19 cellular contexts compared by ENCODE assay signal in the genomic region with DNA sequence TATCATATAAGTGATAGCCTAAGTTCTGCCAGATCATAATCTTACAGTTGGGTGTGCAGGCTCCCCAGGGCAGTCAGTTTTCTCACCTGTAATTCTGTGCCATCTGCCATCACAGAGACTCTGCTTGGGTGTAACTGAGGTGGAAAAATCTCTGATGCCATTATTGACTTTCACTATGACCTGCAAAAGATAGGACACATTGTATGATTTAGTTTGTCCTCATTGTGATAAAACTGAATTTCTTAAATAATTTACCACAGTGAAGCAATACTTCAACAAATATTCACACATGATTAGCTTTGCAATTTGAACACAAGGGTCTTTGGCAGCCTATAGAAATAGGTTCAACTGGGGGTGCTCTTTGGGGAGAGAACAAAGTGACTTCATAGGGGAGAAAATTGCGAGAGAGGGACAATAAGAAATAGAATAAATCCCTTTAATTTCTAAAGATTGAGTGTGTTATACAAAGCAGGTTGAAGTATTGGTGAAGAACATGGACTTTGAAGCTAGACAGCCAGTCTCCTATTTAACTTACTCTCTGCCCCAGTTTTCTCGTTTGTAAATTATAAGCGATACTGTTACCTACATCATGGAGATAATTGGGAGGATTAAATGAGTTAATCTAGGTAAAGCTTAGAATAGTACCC. TPM values are rescaled to one million over a fixed set of nuclear protein-coding genes. Genes with fewer than 3 reads are reported as not detected.
DNase-seq lines count a peak whose midpoint lies in the region; ATAC-seq, FAIRE-seq and TF ChIP-seq lines count a peak whose summit lies in the region.
"Had no signal": no experiment of that assay in that cellular context is flagged by ENCODE, and none has a peak within 500 bp of the region (broad histone marks: within the 10 kb centered on the region; RNA-seq: fewer than 3 reads in every experiment).

No MANE protein-coding gene starts in this region.

- H2AFZ ChIP-seq in HepG2 (ENCODE audit: low read length): no peak overlapping the region
- H2AFZ ChIP-seq: GM23248 had no signal

- H3K9ac ChIP-seq in HepG2 (ENCODE audit: insufficient read depth, low read depth, low read length): no peak overlapping the region
- H3K9ac ChIP-seq: GM23248 had no signal

- no peak overlapping the region for H3K27ac ChIP-seq in HepG2 (ENCODE audit: extremely low read length, insufficient read depth, low read length)
- H3K27ac ChIP-seq in CD4-positive, alpha-beta T cell (ENCODE audit: low read depth, low read length): no peak overlapping the region
- no peak overlapping the region for H3K27ac ChIP-seq in CD8-positive, alpha-beta T cell (ENCODE audit: low read depth, low read length)
- H3K27ac ChIP-seq: GM23248, HL-60 had no signal

- BruUV-seq in HepG2 (replicated peaks; lab: Mats Ljungman, UMichigan): no TSS peak

- no peaks in the 10 kb centered on the region for H3K36me3 ChIP-seq in HepG2 (replicated peaks in 1 of 2; ENCODE audit: control insufficient read depth in 1 of 2, insufficient read depth in 2 of 2, low read length in 2 of 2)
- no peaks in the 10 kb centered on the region for H3K36me3 ChIP-seq in CD8-positive, alpha-beta T cell (ENCODE audit: insufficient read depth, low read length)
- H3K36me3 ChIP-seq: HAP-1 had no signal

- no peaks in the 10 kb centered on the region for H3K79me2 ChIP-seq in HepG2 (ENCODE audit: insufficient read depth, low read length)

- H3K27me3 ChIP-seq in HepG2 (ENCODE audit: control insufficient read depth in 1 of 2, insufficient read depth in 2 of 2, low read length in 2 of 2): no peaks in the 10 kb centered on the region; a peak in 1 of 5 replicates
- H3K27me3 ChIP-seq in CD4-positive, alpha-beta T cell (ENCODE audit: control insufficient read depth, insufficient read depth, low read length): peaks cover 10% of the 10 kb centered on the region
- H3K27me3 ChIP-seq in CD8-positive, alpha-beta T cell (ENCODE audit: insufficient read depth, low read length): no peaks in the 10 kb centered on the region
- H3K27me3 ChIP-seq: BE2C had no signal

- TF ChIP-seq RAD21 in HepG2 (CRISPR knock-in tag; IDR thresholded peaks at IDR 0.05): no peak

- POLR2A ChIA-PET in HepG2 (lab: Yijun Ruan, JAX): no interaction called here
- POLR2A ChIA-PET in CD4-positive, alpha-beta T cell (lab: Charles Lee): no interaction called here
- POLR2A ChIA-PET in CD8-positive, alpha-beta T cell (lab: Charles Lee): no interaction called here

- no peak overlapping the region for H3K27ac Mint-ChIP-seq in CD4-positive, alpha-beta T cell
- H3K27ac Mint-ChIP-seq in CD8-positive, alpha-beta T cell: no peak overlapping the region
- H3K27ac Mint-ChIP-seq: CD4-positive, CD25-positive, alpha-beta regulatory T cell; IgD-negative memory B cell had no signal

- no peaks in the 10 kb centered on the region for H4K20me1 ChIP-seq in HepG2 (ENCODE audit: insufficient read depth, low read length)

- no peak overlapping the region for H3K4me3 ChIP-seq in HepG2 (replicated peaks in 1 of 3; ENCODE audit: insufficient read depth in 1 of 3, low read depth in 2 of 3, low read length in 3 of 3)
- H3K4me3 ChIP-seq in CD8-positive, alpha-beta T cell (ENCODE audit: low read depth, low read length): no peak overlapping the region
- H3K4me3 ChIP-seq: GM12878, GM23248, HAP-1 had no signal

- no peaks in the 10 kb centered on the region for H3K9me3 Mint-ChIP-seq in CD4-positive, alpha-beta T cell
- H3K9me3 Mint-ChIP-seq in CD8-positive, alpha-beta T cell: no peaks in the 10 kb centered on the region
- H3K9me3 Mint-ChIP-seq: IgD-negative memory B cell had no signal

- peaks cover 18% of the 10 kb centered on the region for H3K27me3 Mint-ChIP-seq in CD4-positive, alpha-beta T cell
- H3K27me3 Mint-ChIP-seq in CD8-positive, alpha-beta T cell (ENCODE audit: low read depth): peaks cover 16% of the 10 kb centered on the region

- TF ChIP-seq EP300 in HepG2 (IDR thresholded peaks at IDR 0.05; ENCODE audit: low read depth in 2 of 2, low read length in 2 of 2) (no peak), HepG2 (CRISPR knock-in tag; IDR thresholded peaks at IDR 0.05; ENCODE audit: borderline replicate concordance) (no peak)

- TF ChIP-seq CTCF in HepG2 (CRISPR knock-in tag; IDR thresholded peaks at IDR 0.05): no peak
- TF ChIP-seq CTCF in CD4-positive, alpha-beta T cell (IDR thresholded peaks at IDR 0.05): no peak
- TF ChIP-seq CTCF in CD8-positive, alpha-beta T cell (IDR thresholded peaks at IDR 0.05): no peak

- intact Hi-C loops in HepG2 (cut with micrococcal nuclease; ENCODE audit: unreplicated experiment): no loop called here
- intact Hi-C loops in CD4-positive, alpha-beta T cell (cut with DNase I, micrococcal nuclease): no loop called here
- intact Hi-C loops in CD8-positive, alpha-beta T cell (cut with DNase I, micrococcal nuclease): no loop called here

- no peak overlapping the region for H3K4me2 ChIP-seq in HepG2 (ENCODE audit: low read depth, low read length)

- no peak overlapping the region for H3K4me3 Mint-ChIP-seq in CD4-positive, alpha-beta T cell
- H3K4me3 Mint-ChIP-seq in CD8-positive, alpha-beta T cell: no peak overlapping the region
- H3K4me3 Mint-ChIP-seq: CD4-positive, CD25-positive, alpha-beta regulatory T cell; IgD-negative memory B cell had no signal

- CTCF ChIA-PET in HepG2 (lab: Yijun Ruan, JAX; ENCODE audit: low intra/inter-chr PET ratio, low total read pairs): no interaction called here
- CTCF ChIA-PET in CD4-positive, alpha-beta T cell (lab: Charles Lee): no interaction called here
- CTCF ChIA-PET in CD8-positive, alpha-beta T cell (lab: Charles Lee): no interaction called here

- no peak for ATAC-seq in HepG2
- no peak for ATAC-seq in CD4-positive, alpha-beta T cell (ENCODE audit: poor library complexity)
- no peak for ATAC-seq in CD8-positive, alpha-beta T cell
- ATAC-seq: GM12878 had no signal

- no peak for TF ChIP-seq POLR2A in HepG2 (IDR thresholded peaks at IDR 0.05; ENCODE audit: insufficient read depth in 1 of 2, low read depth in 2 of 2, low read length in 2 of 2)

- H3K9me3 ChIP-seq in HepG2 (ENCODE audit: low read length): no peaks in the 10 kb centered on the region
- H3K9me3 ChIP-seq in CD4-positive, alpha-beta T cell (ENCODE audit: control insufficient read depth, low read length): no peaks in the 10 kb centered on the region
- H3K9me3 ChIP-seq in CD8-positive, alpha-beta T cell (ENCODE audit: low read length): no peaks in the 10 kb centered on the region
- H3K9me3 ChIP-seq: BE2C, HAP-1 had no signal

- in situ Hi-C loops in HepG2 (cut with HindIII; ENCODE audit: extremely low pct_ligation_motif_present, low pct_unique_long_range_greater_than_20kb): no loop called here

- peak; percentile 12 for FAIRE-seq in HepG2 (lab: Jason Lieb, UNC)
- FAIRE-seq: GM12878, GM19239 had no signal

- no peaks in the 10 kb centered on the region for H3K4me1 ChIP-seq in HepG2 (ENCODE audit: insufficient read depth, low read length)
- no peaks in the 10 kb centered on the region for H3K4me1 ChIP-seq in CD8-positive, alpha-beta T cell (ENCODE audit: insufficient read depth, low read length)
- H3K4me1 ChIP-seq: BE2C, HAP-1 had no signal

- no peaks in the 10 kb centered on the region for H3K36me3 Mint-ChIP-seq in CD4-positive, alpha-beta T cell (ENCODE audit: low read depth)
- H3K36me3 Mint-ChIP-seq in CD8-positive, alpha-beta T cell: no peaks in the 10 kb centered on the region
- H3K36me3 Mint-ChIP-seq: CD4-positive, CD25-positive, alpha-beta regulatory T cell; IgD-negative memory B cell had no signal

- no peaks in the 10 kb centered on the region for H3K4me1 Mint-ChIP-seq in CD4-positive, alpha-beta T cell (ENCODE audit: low read depth)
- no peaks in the 10 kb centered on the region for H3K4me1 Mint-ChIP-seq in CD8-positive, alpha-beta T cell (ENCODE audit: low read depth)
- H3K4me1 Mint-ChIP-seq: CD4-positive, CD25-positive, alpha-beta regulatory T cell; IgD-negative memory B cell had no signal

- WGBS in HepG2 (ENCODE audit: low lambda C conversion rate): 26% methylated on average over 3 of the region's 3 CpGs

- DNase-seq in NCI-H2171 (lab: John Stamatoyannopoulos, UW) (peak; percentile 60), cerebellar cortex (ENCODE audit: low spot score) (peak; percentile 15), HepG2 (ENCODE audit: low spot score) (no peak), GM19238 (ENCODE audit: insufficient read length, low spot score) (no peak)
- DNase-seq in CD4-positive, alpha-beta T cell: no peak
- DNase-seq in CD8-positive, alpha-beta T cell: no peak
- no peak for DNase-seq in stimulated activated CD4-positive, alpha-beta T cell treated with anti-CD3 and anti-CD28 coated beads, Interleukin-4, amount 100 ng/mL, for 24 hours
- DNase-seq: ACHN; BE2C; C1 segment of cervical spinal cord; CD4-positive, CD25-positive, alpha-beta regulatory T cell; DMS79 treated with DMSO at 0.1 percent for 48 hours; GM23248; KBM-7 had no signal

RNA-seq across cellular contexts. Expression of a gene that starts 27.3 kb away (rescaled TPM):
- total RNA-seq in HepG2 (2016; rRNA removed; fragmentation: Illumina TruSeq; extraction: Trizol): 19.5 and 23.7 TPM in 2 replicates
- 15.4 and 22.2 TPM in 2 replicates for total RNA-seq in HepG2 (2016; cell fraction: cytosol; rRNA removed; fragmentation: Illumina TruSeq; extraction: Trizol; ENCODE audit: low read depth)
- 15.5 and 25.0 TPM in 2 replicates for total RNA-seq in HepG2 (2016; cell fraction: insoluble cytoplasmic fraction; rRNA removed; fragmentation: Illumina TruSeq; extraction: Trizol)
- 19.0 and 23.1 TPM in 2 replicates for total RNA-seq in HepG2 (2016; cell fraction: membrane; rRNA removed; fragmentation: Illumina TruSeq; extraction: Trizol)
- 6.9 and 8.1 TPM in 2 replicates for total RNA-seq in HepG2 (2016; cell fraction: nucleus; rRNA removed; fragmentation: Illumina TruSeq; extraction: Trizol)
- 8.8 and 11.3 TPM in 2 replicates for polyA plus RNA-seq in HepG2 (2011; rRNA removed)
- 4.6 and 5.4 TPM in 2 replicates for polyA plus RNA-seq in HepG2 (2011; cell fraction: cytosol; rRNA removed)
- polyA plus RNA-seq in HepG2 (2011; cell fraction: nucleus; rRNA removed): 1.2 and 3.0 TPM in 2 replicates
- polyA plus RNA-seq in HepG2 (2012): 6.8 and 9.1 TPM in 2 replicates
- 13.1 and 23.5 TPM in 2 replicates for polyA plus RNA-seq in HepG2 (2016; cell fraction: cytosol; fragmentation: Illumina TruSeq; extraction: Trizol; ENCODE audit: low read depth)
- polyA plus RNA-seq in HepG2 (2016; cell fraction: insoluble cytoplasmic fraction; fragmentation: Illumina TruSeq; extraction: Trizol; ENCODE audit: low read depth): 18.0 and 19.3 TPM in 2 replicates
- 10.6 and 16.7 TPM in 2 replicates for polyA plus RNA-seq in HepG2 (2016; cell fraction: membrane; fragmentation: Illumina TruSeq; extraction: Trizol; ENCODE audit: low read depth)
- polyA plus RNA-seq in HepG2 (2016; cell fraction: nucleus; fragmentation: Illumina TruSeq; extraction: Trizol; ENCODE audit: insufficient read depth, low read depth): 8.0 and 9.9 TPM in 2 replicates
- 0.58 and 1.4 TPM in 2 replicates for polyA minus RNA-seq in HepG2 (2011; rRNA and poly(A)+ RNA removed; ENCODE audit: low replicate concordance)
- polyA minus RNA-seq in HepG2 (2011; cell fraction: cytosol; rRNA and poly(A)+ RNA removed): 1.2 and 1.5 TPM in 2 replicates
- polyA minus RNA-seq in HepG2 (2011; cell fraction: nucleus; rRNA and poly(A)+ RNA removed): 1.5 and 2.0 TPM in 2 replicates
- total RNA-seq in CD4-positive, alpha-beta T cell: 1 to 10 TPM; 3.6 to 4.4 TPM
- 1 to 10 TPM; 3.1 to 3.3 TPM for total RNA-seq in CD8-positive, alpha-beta T cell

RNA-seq across cellular contexts. Expression of a gene that starts 27.4 kb away (rescaled TPM):
- total RNA-seq in HepG2 (2016; rRNA removed; fragmentation: Illumina TruSeq; extraction: Trizol): 20.8 and 22.6 TPM in 2 replicates
- total RNA-seq in HepG2 (2016; cell fraction: cytosol; rRNA removed; fragmentation: Illumina TruSeq; extraction: Trizol; ENCODE audit: low read depth): 7.3 and 7.4 TPM in 2 replicates
- 22.6 and 24.2 TPM in 2 replicates for total RNA-seq in HepG2 (2016; cell fraction: insoluble cytoplasmic fraction; rRNA removed; fragmentation: Illumina TruSeq; extraction: Trizol)
- 13.3 and 14.4 TPM in 2 replicates for total RNA-seq in HepG2 (2016; cell fraction: membrane; rRNA removed; fragmentation: Illumina TruSeq; extraction: Trizol)
- 35.6 and 36.6 TPM in 2 replicates for total RNA-seq in HepG2 (2016; cell fraction: nucleus; rRNA removed; fragmentation: Illumina TruSeq; extraction: Trizol)
- 17.1 and 17.3 TPM in 2 replicates for polyA plus RNA-seq in HepG2 (2011; rRNA removed)
- polyA plus RNA-seq in HepG2 (2011; cell fraction: cytosol; rRNA removed): 5.0 and 6.6 TPM in 2 replicates
- polyA plus RNA-seq in HepG2 (2011; cell fraction: nucleus; rRNA removed): 22.2 and 28.1 TPM in 2 replicates
- 11.8 and 13.5 TPM in 2 replicates for polyA plus RNA-seq in HepG2 (2012)
- polyA plus RNA-seq in HepG2 (2016; cell fraction: cytosol; fragmentation: Illumina TruSeq; extraction: Trizol; ENCODE audit: low read depth): 3.4 and 5.1 TPM in 2 replicates
- polyA plus RNA-seq in HepG2 (2016; cell fraction: insoluble cytoplasmic fraction; fragmentation: Illumina TruSeq; extraction: Trizol; ENCODE audit: low read depth): 16.1 and 19.1 TPM in 2 replicates
- 5.3 and 8.3 TPM in 2 replicates for polyA plus RNA-seq in HepG2 (2016; cell fraction: membrane; fragmentation: Illumina TruSeq; extraction: Trizol; ENCODE audit: low read depth)
- polyA plus RNA-seq in HepG2 (2016; cell fraction: nucleus; fragmentation: Illumina TruSeq; extraction: Trizol; ENCODE audit: insufficient read depth, low read depth): 48.4 and 49.1 TPM in 2 replicates
- polyA minus RNA-seq in HepG2 (2011; rRNA and poly(A)+ RNA removed; ENCODE audit: low replicate concordance): 5.7 and 6.5 TPM in 2 replicates
- 4.7 and 5.2 TPM in 2 replicates for polyA minus RNA-seq in HepG2 (2011; cell fraction: cytosol; rRNA and poly(A)+ RNA removed)
- polyA minus RNA-seq in HepG2 (2011; cell fraction: nucleus; rRNA and poly(A)+ RNA removed): 59.6 and 64.6 TPM in 2 replicates
- 10 to 100 TPM; 28.2 to 30.8 TPM for total RNA-seq in CD4-positive, alpha-beta T cell
- total RNA-seq in CD8-positive, alpha-beta T cell: 10 to 100 TPM; 25.6 to 30.5 TPM

Comparison
In these comparisons a context has a peak if more than half of its experiments do, and no peak if none do; other contexts are left out.
1. DNase-seq: peak in NCI-H2171 (single experiment) and cerebellar cortex (single experiment); none in HepG2 (single experiment), GM19238 (single experiment), CD4-positive, alpha-beta T cell (0 of 10), CD8-positive, alpha-beta T cell (0 of 7) and stimulated activated CD4-positive, alpha-beta T cell treated with anti-CD3 and anti-CD28 coated beads, Interleukin-4, amount 100 ng/mL, for 24 hours (single experiment).